Comparison of ENCODE assay signal across 1 cellular context in genomic region chr2:159615187-159615935, GRCh38.
A peak's percentile ranks its signal among the peaks of the same experiment; 100 is the strongest.
TF ChIP-seq lines count a peak whose summit lies in the region.

No MANE protein-coding gene starts in this region.

TF ChIP-seq in HepG2, 621 proteins besides CTCF, POLR2A, EP300 and RAD21 (continued from another document and continues in another):
- TF ChIP-seq, protein P1, sequence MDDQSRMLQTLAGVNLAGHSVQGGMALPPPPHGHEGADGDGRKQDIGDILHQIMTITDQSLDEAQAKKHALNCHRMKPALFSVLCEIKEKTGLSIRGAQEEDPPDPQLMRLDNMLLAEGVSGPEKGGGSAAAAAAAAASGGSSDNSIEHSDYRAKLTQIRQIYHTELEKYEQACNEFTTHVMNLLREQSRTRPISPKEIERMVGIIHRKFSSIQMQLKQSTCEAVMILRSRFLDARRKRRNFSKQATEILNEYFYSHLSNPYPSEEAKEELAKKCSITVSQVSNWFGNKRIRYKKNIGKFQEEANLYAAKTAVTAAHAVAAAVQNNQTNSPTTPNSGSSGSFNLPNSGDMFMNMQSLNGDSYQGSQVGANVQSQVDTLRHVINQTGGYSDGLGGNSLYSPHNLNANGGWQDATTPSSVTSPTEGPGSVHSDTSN (CRISPR knock-in tag; IDR thresholded peaks at IDR 0.05; ENCODE audit: borderline replicate concordance), result no peak
- TF ChIP-seq FOXC1 (CRISPR knock-in tag; IDR thresholded peaks at IDR 0.05; ENCODE audit: borderline replicate concordance) (peak; percentile 82; the same call in 1 of the 2 replicates), BRF2 (CRISPR knock-in tag; IDR thresholded peaks at IDR 0.05) (peak; percentile 89; the same call in 1 of the 2 replicates), CREM (IDR thresholded peaks at IDR 0.05) (peak; percentile 12; the same call in 1 of the 2 replicates), CREM (CRISPR knock-in tag; IDR thresholded peaks at IDR 0.05) (no peak), ZKSCAN8 (CRISPR knock-in tag; IDR thresholded peaks at IDR 0.05; ENCODE audit: borderline replicate concordance) (peak; percentile 57; the same call in 1 of the 2 replicates), ZNF564 (CRISPR knock-in tag; IDR thresholded peaks at IDR 0.05) (no peak), NR3C1 (CRISPR knock-in tag; IDR thresholded peaks at IDR 0.05) (no peak), SKIL (CRISPR knock-in tag; IDR thresholded peaks at IDR 0.05; ENCODE audit: borderline replicate concordance) (peak; percentile 78), ZNF562 (CRISPR knock-in tag; IDR thresholded peaks at IDR 0.05; ENCODE audit: borderline replicate concordance) (no peak), ZBTB37 (CRISPR knock-in tag; IDR thresholded peaks at IDR 0.05) (no peak), ZNF891 (CRISPR knock-in tag; IDR thresholded peaks at IDR 0.05) (no peak), SP4 (CRISPR knock-in tag; IDR thresholded peaks at IDR 0.05) (peak; percentile 43; the same call in 1 of the 2 replicates), REL (CRISPR knock-in tag; conservative IDR thresholded peaks at IDR 0.05) (no peak), RERE (CRISPR knock-in tag; IDR thresholded peaks at IDR 0.05; ENCODE audit: low read depth) (0 out of 2 replicates have a peak, but pooled peaks have one; percentile 42), IKZF4 (CRISPR knock-in tag; IDR thresholded peaks at IDR 0.05; ENCODE audit: borderline replicate concordance, low read depth, not compliant biosample characterization) (no peak), EZH2 (conservative IDR thresholded peaks at IDR 0.05; ENCODE audit: low read depth, low read length) (no peak), ZNF674 (CRISPR knock-in tag; IDR thresholded peaks at IDR 0.05; ENCODE audit: low read depth) (no peak), RXRA (CRISPR knock-in tag; IDR thresholded peaks at IDR 0.05) (peak; percentile 79), ZNF253 (CRISPR knock-in tag; IDR thresholded peaks at IDR 0.05; ENCODE audit: borderline replicate concordance) (0 out of 2 replicates have a peak, but pooled peaks have one; percentile 65), NFE2L1 (CRISPR knock-in tag; IDR thresholded peaks at IDR 0.05; ENCODE audit: borderline replicate concordance) (no peak), DRAP1 (CRISPR knock-in tag; IDR thresholded peaks at IDR 0.05) (peak; percentile 81), ZNF225 (CRISPR knock-in tag; IDR thresholded peaks at IDR 0.05) (peak; percentile 68), PAWR (CRISPR knock-in tag; IDR thresholded peaks at IDR 0.05; ENCODE audit: borderline replicate concordance) (no peak; the same call in 1 of the 2 replicates), SMYD3 (CRISPR knock-in tag; IDR thresholded peaks at IDR 0.05) (peak; percentile 74; the same call in 1 of the 2 replicates), ZFP37 (CRISPR knock-in tag; IDR thresholded peaks at IDR 0.05; ENCODE audit: borderline replicate concordance) (no peak)
- TF ChIP-seq, protein P2, sequence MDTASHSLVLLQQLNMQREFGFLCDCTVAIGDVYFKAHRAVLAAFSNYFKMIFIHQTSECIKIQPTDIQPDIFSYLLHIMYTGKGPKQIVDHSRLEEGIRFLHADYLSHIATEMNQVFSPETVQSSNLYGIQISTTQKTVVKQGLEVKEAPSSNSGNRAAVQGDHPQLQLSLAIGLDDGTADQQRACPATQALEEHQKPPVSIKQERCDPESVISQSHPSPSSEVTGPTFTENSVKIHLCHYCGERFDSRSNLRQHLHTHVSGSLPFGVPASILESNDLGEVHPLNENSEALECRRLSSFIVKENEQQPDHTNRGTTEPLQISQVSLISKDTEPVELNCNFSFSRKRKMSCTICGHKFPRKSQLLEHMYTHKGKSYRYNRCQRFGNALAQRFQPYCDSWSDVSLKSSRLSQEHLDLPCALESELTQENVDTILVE (CRISPR knock-in tag; IDR thresholded peaks at IDR 0.05), result peak; percentile 46; the same call in 1 of the 2 replicates
- TF ChIP-seq, protein P3, sequence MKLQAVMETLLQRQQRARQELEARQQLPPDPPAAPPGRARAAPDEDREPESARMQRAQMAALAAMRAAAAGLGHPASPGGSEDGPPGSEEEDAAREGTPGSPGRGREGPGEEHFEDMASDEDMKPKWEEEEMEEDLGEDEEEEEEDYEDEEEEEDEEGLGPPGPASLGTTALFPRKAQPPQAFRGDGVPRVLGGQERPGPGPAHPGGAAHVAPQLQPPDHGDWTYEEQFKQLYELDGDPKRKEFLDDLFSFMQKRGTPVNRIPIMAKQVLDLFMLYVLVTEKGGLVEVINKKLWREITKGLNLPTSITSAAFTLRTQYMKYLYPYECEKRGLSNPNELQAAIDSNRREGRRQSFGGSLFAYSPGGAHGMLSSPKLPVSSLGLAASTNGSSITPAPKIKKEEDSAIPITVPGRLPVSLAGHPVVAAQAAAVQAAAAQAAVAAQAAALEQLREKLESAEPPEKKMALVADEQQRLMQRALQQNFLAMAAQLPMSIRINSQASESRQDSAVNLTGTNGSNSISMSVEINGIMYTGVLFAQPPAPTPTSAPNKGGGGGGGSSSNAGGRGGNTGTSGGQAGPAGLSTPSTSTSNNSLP (IDR thresholded peaks at IDR 0.05; ENCODE audit: low read depth, low read length), result peak; percentile 10; the same call in 1 of the 2 replicates
- TF ChIP-seq, protein P4, sequence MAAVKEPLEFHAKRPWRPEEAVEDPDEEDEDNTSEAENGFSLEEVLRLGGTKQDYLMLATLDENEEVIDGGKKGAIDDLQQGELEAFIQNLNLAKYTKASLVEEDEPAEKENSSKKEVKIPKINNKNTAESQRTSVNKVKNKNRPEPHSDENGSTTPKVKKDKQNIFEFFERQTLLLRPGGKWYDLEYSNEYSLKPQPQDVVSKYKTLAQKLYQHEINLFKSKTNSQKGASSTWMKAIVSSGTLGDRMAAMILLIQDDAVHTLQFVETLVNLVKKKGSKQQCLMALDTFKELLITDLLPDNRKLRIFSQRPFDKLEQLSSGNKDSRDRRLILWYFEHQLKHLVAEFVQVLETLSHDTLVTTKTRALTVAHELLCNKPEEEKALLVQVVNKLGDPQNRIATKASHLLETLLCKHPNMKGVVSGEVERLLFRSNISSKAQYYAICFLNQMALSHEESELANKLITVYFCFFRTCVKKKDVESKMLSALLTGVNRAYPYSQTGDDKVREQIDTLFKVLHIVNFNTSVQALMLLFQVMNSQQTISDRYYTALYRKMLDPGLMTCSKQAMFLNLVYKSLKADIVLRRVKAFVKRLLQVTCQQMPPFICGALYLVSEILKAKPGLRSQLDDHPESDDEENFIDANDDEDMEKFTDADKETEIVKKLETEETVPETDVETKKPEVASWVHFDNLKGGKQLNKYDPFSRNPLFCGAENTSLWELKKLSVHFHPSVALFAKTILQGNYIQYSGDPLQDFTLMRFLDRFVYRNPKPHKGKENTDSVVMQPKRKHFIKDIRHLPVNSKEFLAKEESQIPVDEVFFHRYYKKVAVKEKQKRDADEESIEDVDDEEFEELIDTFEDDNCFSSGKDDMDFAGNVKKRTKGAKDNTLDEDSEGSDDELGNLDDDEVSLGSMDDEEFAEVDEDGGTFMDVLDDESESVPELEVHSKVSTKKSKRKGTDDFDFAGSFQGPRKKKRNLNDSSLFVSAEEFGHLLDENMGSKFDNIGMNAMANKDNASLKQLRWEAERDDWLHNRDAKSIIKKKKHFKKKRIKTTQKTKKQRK (IDR thresholded peaks at IDR 0.05; ENCODE audit: low read length), result no peak
- TF ChIP-seq, protein P5, sequence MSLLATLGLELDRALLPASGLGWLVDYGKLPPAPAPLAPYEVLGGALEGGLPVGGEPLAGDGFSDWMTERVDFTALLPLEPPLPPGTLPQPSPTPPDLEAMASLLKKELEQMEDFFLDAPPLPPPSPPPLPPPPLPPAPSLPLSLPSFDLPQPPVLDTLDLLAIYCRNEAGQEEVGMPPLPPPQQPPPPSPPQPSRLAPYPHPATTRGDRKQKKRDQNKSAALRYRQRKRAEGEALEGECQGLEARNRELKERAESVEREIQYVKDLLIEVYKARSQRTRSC (CRISPR knock-in tag; IDR thresholded peaks at IDR 0.05; ENCODE audit: low read depth), result no peak
- TF ChIP-seq, protein P6, sequence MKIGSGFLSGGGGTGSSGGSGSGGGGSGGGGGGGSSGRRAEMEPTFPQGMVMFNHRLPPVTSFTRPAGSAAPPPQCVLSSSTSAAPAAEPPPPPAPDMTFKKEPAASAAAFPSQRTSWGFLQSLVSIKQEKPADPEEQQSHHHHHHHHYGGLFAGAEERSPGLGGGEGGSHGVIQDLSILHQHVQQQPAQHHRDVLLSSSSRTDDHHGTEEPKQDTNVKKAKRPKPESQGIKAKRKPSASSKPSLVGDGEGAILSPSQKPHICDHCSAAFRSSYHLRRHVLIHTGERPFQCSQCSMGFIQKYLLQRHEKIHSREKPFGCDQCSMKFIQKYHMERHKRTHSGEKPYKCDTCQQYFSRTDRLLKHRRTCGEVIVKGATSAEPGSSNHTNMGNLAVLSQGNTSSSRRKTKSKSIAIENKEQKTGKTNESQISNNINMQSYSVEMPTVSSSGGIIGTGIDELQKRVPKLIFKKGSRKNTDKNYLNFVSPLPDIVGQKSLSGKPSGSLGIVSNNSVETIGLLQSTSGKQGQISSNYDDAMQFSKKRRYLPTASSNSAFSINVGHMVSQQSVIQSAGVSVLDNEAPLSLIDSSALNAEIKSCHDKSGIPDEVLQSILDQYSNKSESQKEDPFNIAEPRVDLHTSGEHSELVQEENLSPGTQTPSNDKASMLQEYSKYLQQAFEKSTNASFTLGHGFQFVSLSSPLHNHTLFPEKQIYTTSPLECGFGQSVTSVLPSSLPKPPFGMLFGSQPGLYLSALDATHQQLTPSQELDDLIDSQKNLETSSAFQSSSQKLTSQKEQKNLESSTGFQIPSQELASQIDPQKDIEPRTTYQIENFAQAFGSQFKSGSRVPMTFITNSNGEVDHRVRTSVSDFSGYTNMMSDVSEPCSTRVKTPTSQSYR (CRISPR knock-in tag; IDR thresholded peaks at IDR 0.05; ENCODE audit: borderline replicate concordance), result peak; percentile 94
